11 cellular contexts compared by ENCODE assay signal in the genomic region with DNA sequence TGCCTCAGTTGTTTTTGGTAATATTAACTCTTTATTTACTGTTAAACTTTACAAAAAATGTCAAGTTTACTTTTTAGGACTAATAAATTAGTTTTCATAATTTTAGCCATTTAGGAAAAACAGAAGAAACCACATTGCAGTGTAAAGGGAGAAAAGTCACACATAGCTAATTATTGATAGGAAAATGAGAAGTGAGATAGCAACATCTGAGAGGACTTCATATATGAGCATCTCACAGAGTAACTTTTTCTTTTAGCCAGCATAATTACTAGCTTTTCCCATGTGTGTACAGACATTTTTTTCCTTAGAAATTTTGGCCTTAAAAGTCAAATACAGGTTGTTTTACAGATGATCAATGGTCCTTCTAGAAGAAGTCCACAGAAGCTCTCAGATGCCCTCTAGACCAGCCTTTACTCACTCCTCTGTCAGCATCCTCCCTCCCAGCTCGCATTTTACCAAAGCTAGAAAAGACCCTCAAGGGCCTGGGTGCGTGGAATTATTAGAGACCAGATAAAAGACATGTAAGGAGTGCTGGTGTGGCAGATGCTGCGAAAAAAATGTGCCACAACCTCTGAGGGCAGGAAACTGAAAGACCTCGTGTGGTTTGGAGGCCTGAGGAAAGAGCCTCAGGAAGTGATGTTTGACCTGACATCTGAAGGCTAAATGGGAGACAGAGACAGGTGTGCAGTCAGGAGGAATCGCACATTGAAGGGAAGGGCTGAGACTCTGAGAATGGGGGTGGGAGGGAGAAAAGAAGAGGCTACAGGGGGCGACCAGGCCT.
A peak's percentile ranks its signal among the peaks of the same experiment; 100 is the strongest.
DNase-seq lines count a peak whose midpoint lies in the region; ATAC-seq and TF ChIP-seq lines count a peak whose summit lies in the region.
"Had no signal": no experiment of that assay in that cellular context is flagged by ENCODE, and none has a peak within 500 bp of the region (broad histone marks: within the 10 kb centered on the region; RNA-seq: fewer than 3 reads in every experiment).

No MANE protein-coding gene starts in this region.

- peak overlapping the region; percentile 88 to 89 for H3K27ac ChIP-seq in coronary artery
- peak overlapping the region; percentile 77 for H3K27ac ChIP-seq in vagina

- H3K9me3 ChIP-seq in vagina: no peaks in the 10 kb centered on the region

- H3K4me3 ChIP-seq in coronary artery (no peak overlapping the region), vagina (no peak overlapping the region)

- no peaks in the 10 kb centered on the region for H3K27me3 ChIP-seq in vagina

- TF ChIP-seq POLR2A in vagina (IDR thresholded peaks at IDR 0.05): no peak

- H3K27me3 Mint-ChIP-seq in natural killer cell treated with Interleukin-12 subunit alpha and Interleukin-12 subunit beta and Interleukin-15 and Interleukin-18, amount 100 ng/mL, for 72 hours: peaks cover 0 to 6% of the 10 kb centered on the region in 2 donors
- H3K27me3 Mint-ChIP-seq in natural killer cell (ENCODE audit: low read depth in 2 of 2): no peaks in the 10 kb centered on the region

- ATAC-seq in natural killer cell treated with Interleukin-12 subunit alpha and Interleukin-12 subunit beta and Interleukin-15 and Interleukin-18, amount 100 ng/mL, for 72 hours: no peak
- ATAC-seq in natural killer cell: no peak
- peak; percentile 86 for ATAC-seq in HG03064 (IDR thresholded peaks at IDR 0.05; ENCODE audit: low read depth, unreplicated experiment)

- TF ChIP-seq CTCF in natural killer cell (IDR thresholded peaks at IDR 0.05) (no peak), coronary artery (IDR thresholded peaks at IDR 0.05) (no peak), vagina (IDR thresholded peaks at IDR 0.05) (no peak)

- peaks cover 0 to 4% of the 10 kb centered on the region in 2 donors for H3K36me3 ChIP-seq in vagina

- H3K4me1 Mint-ChIP-seq in natural killer cell treated with Interleukin-12 subunit alpha and Interleukin-12 subunit beta and Interleukin-15 and Interleukin-18, amount 100 ng/mL, for 72 hours (ENCODE audit: low read depth in 2 of 2): peaks cover 11 to 15% of the 10 kb centered on the region in 2 donors
- H3K4me1 Mint-ChIP-seq in natural killer cell: peaks cover 14 to 31% of the 10 kb centered on the region in 2 donors

- H3K27ac Mint-ChIP-seq in natural killer cell treated with Interleukin-12 subunit alpha and Interleukin-12 subunit beta and Interleukin-15 and Interleukin-18, amount 100 ng/mL, for 72 hours: peak overlapping the region in 1 of 2 donors; percentile 15
- H3K27ac Mint-ChIP-seq in natural killer cell: peak overlapping the region in 1 of 2 donors; percentile 60
- H3K27ac Mint-ChIP-seq: memory B cell had no signal

- peak overlapping the region; percentile 1 for H3K4me3 Mint-ChIP-seq in natural killer cell treated with Interleukin-12 subunit alpha and Interleukin-12 subunit beta and Interleukin-15 and Interleukin-18, amount 100 ng/mL, for 72 hours
- H3K4me3 Mint-ChIP-seq in natural killer cell: no peak overlapping the region
- H3K4me3 Mint-ChIP-seq: memory B cell had no signal

- DNase-seq in natural killer cell treated with Interleukin-12 subunit alpha and Interleukin-12 subunit beta and Interleukin-15 and Interleukin-18, amount 100 ng/mL, for 72 hours (ENCODE audit: low spot score): no peak
- DNase-seq in natural killer cell: no peak
- DNase-seq in coronary artery (ENCODE audit: low spot score): no peak
- no peak for DNase-seq in vagina (ENCODE audit: extremely low spot score in 2 of 2)
- DNase-seq in kidney tubule cell (ENCODE audit: low spot score): no peak
- no peak for DNase-seq in NCI-H2227 treated with DMSO at 0.1 percent for 48 hours (lab: John Stamatoyannopoulos, UW)
- DNase-seq in nucleus accumbens (lab: John Stamatoyannopoulos, UW): no peak
- DNase-seq: activated CD4-positive, alpha-beta T cell treated with anti-CD3 and anti-CD28 coated beads, Interleukin-2, amount 50 U/mL, for 48 hours had no signal

- no peaks in the 10 kb centered on the region for H3K36me3 Mint-ChIP-seq in natural killer cell treated with Interleukin-12 subunit alpha and Interleukin-12 subunit beta and Interleukin-15 and Interleukin-18, amount 100 ng/mL, for 72 hours
- H3K36me3 Mint-ChIP-seq in natural killer cell: no peaks in the 10 kb centered on the region
- H3K36me3 Mint-ChIP-seq: CD14-positive monocyte, memory B cell had no signal

- intact Hi-C loops in natural killer cell (cut with micrococcal nuclease) (no loop called here), vagina (cut with DNase I) (no loop called here)

- no peaks in the 10 kb centered on the region for H3K9me3 Mint-ChIP-seq in natural killer cell treated with Interleukin-12 subunit alpha and Interleukin-12 subunit beta and Interleukin-15 and Interleukin-18, amount 100 ng/mL, for 72 hours
- H3K9me3 Mint-ChIP-seq in natural killer cell: no peaks in the 10 kb centered on the region
- H3K9me3 Mint-ChIP-seq: CD14-positive monocyte had no signal

- H3K4me1 ChIP-seq in vagina: peaks cover 82% of the 10 kb centered on the region
